ENCODE assay signal across 23 cellular contexts in genomic region chr10:99339563-99340047, GRCh38. TPM values are rescaled to one million over a fixed set of nuclear protein-coding genes. Genes with fewer than 3 reads are reported as not detected.
"Had no signal": no experiment of that assay in that cellular context is flagged by ENCODE, and none has a peak within 500 bp of the region (broad histone marks: within the 10 kb centered on the region; RNA-seq: fewer than 3 reads in every experiment).

No MANE protein-coding gene starts in this region.

- H3K27ac Mint-ChIP-seq: immature natural killer cell; memory B cell; mesothelial cell of epicardium; natural killer cell treated with Interleukin-12 subunit alpha and Interleukin-12 subunit beta and Interleukin-15 and Interleukin-18, amount 100 ng/mL, for 72 hours; neural progenitor cell; progenitor cell of endocrine pancreas; stimulated activated effector memory CD8-positive, alpha-beta T cell treated with anti-CD3 and anti-CD28 coated beads, Interleukin-12 subunit alpha, Interleukin-12 subunit beta, amount 100 ng/mL, for 72 hours had no signal

- DNase-seq: effector memory CD4-positive, alpha-beta T cell; esophagus squamous epithelium; glutamatergic neuron; immature natural killer cell; left lung; lower lobe of right lung; pancreas; right cardiac atrium; stimulated activated CD4-positive, alpha-beta T cell treated with anti-CD3 and anti-CD28 coated beads, Interleukin-4, amount 100 ng/mL, for 1 hour; stimulated activated CD8-positive, alpha-beta memory T cell treated with anti-CD3 and anti-CD28 coated beads, Interleukin-4, amount 100 ng/mL, for 48 hours; stimulated activated naive CD8-positive, alpha-beta T cell treated with anti-CD3 and anti-CD28 coated beads, Interleukin-15, Interleukin-2, amounts not matched to agents 100 U/mL and 50 U/mL, for 24 hours; thyroid gland; upper lobe of left lung; uterus had no signal

- H3K27ac ChIP-seq: esophagus squamous epithelium, gastroesophageal sphincter, left lung, lower lobe of right lung, neural progenitor cell, pancreas, suprapubic skin, thyroid gland, upper lobe of left lung, uterus had no signal

- H3K9me3 Mint-ChIP-seq: memory B cell; mesothelial cell of epicardium; natural killer cell treated with Interleukin-12 subunit alpha and Interleukin-12 subunit beta and Interleukin-15 and Interleukin-18, amount 100 ng/mL, for 72 hours; neural progenitor cell; stimulated activated effector memory CD8-positive, alpha-beta T cell treated with anti-CD3 and anti-CD28 coated beads, Interleukin-12 subunit alpha, Interleukin-12 subunit beta, amount 100 ng/mL, for 72 hours had no signal

- H3K36me3 ChIP-seq: esophagus squamous epithelium, gastroesophageal sphincter, left lung, lower lobe of right lung, neural progenitor cell, pancreas, suprapubic skin, thyroid gland, upper lobe of left lung, uterus had no signal

- H3K4me1 ChIP-seq: left lung, lower lobe of right lung, pancreas, thyroid gland, upper lobe of left lung, uterus had no signal

- H3K4me3 Mint-ChIP-seq: immature natural killer cell; memory B cell; mesothelial cell of epicardium; natural killer cell treated with Interleukin-12 subunit alpha and Interleukin-12 subunit beta and Interleukin-15 and Interleukin-18, amount 100 ng/mL, for 72 hours; neural progenitor cell; stimulated activated effector memory CD8-positive, alpha-beta T cell treated with anti-CD3 and anti-CD28 coated beads, Interleukin-12 subunit alpha, Interleukin-12 subunit beta, amount 100 ng/mL, for 72 hours had no signal

- H3K4me1 Mint-ChIP-seq: immature natural killer cell; memory B cell; stimulated activated effector memory CD8-positive, alpha-beta T cell treated with anti-CD3 and anti-CD28 coated beads, Interleukin-12 subunit alpha, Interleukin-12 subunit beta, amount 100 ng/mL, for 72 hours had no signal

- FAIRE-seq: pancreas had no signal

- H3K4me3 ChIP-seq: esophagus squamous epithelium, gastroesophageal sphincter, left lung, lower lobe of right lung, neural progenitor cell, pancreas, suprapubic skin, thyroid gland, upper lobe of left lung, uterus had no signal

- ATAC-seq: gastroesophageal sphincter; natural killer cell treated with Interleukin-12 subunit alpha and Interleukin-12 subunit beta and Interleukin-15 and Interleukin-18, amount 100 ng/mL, for 72 hours; right cardiac atrium; stimulated activated effector memory CD8-positive, alpha-beta T cell treated with anti-CD3 and anti-CD28 coated beads, Interleukin-12 subunit alpha, Interleukin-12 subunit beta, amount 100 ng/mL, for 72 hours; stimulated activated naive CD8-positive, alpha-beta T cell treated with anti-CD3 and anti-CD28 coated beads, Interleukin-15, Interleukin-2, amounts not matched to agents 100 U/mL and 50 U/mL, for 24 hours had no signal

- H3K36me3 Mint-ChIP-seq: immature natural killer cell; memory B cell; mesothelial cell of epicardium; natural killer cell treated with Interleukin-12 subunit alpha and Interleukin-12 subunit beta and Interleukin-15 and Interleukin-18, amount 100 ng/mL, for 72 hours; neural progenitor cell; stimulated activated effector memory CD8-positive, alpha-beta T cell treated with anti-CD3 and anti-CD28 coated beads, Interleukin-12 subunit alpha, Interleukin-12 subunit beta, amount 100 ng/mL, for 72 hours had no signal

- H3K27me3 ChIP-seq: esophagus squamous epithelium, gastroesophageal sphincter, left lung, pancreas, suprapubic skin, thyroid gland, upper lobe of left lung, uterus had no signal

- H3K4me2 ChIP-seq: neural progenitor cell had no signal

- H2AFZ ChIP-seq: neural progenitor cell had no signal

- H3K9me3 ChIP-seq: esophagus squamous epithelium, gastroesophageal sphincter, left lung, lower lobe of right lung, pancreas, suprapubic skin, thyroid gland, upper lobe of left lung, uterus had no signal

- H3K9ac ChIP-seq: neural progenitor cell had no signal

RNA-seq across cellular contexts. Expression of gene CNNM1, which starts 10.4 kb away (rescaled TPM):
- total RNA-seq: myocyte; natural killer cell treated with Interleukin-12 subunit alpha and Interleukin-12 subunit beta and Interleukin-15 and Interleukin-18, amount 100 ng/mL, for 72 hours had no signal
- polyA plus RNA-seq: immature natural killer cell had no signal
